ENCODE assay signal across 1 cellular context in genomic region chr4:147492761-147493160, GRCh38.
TF ChIP-seq lines count a peak whose summit lies in the region.

No MANE protein-coding gene starts in this region.

TF ChIP-seq in SK-N-SH, 30 proteins besides CTCF, POLR2A, EP300 and RAD21 (continued from another document):
- TF ChIP-seq REST (IDR thresholded peaks at IDR 0.05; ENCODE audit: low read depth, low read length): no peak
- TF ChIP-seq MEF2A (IDR thresholded peaks at IDR 0.05; ENCODE audit: borderline replicate concordance, low read depth): no peak
- TF ChIP-seq EZH2phosphoT487 (IDR thresholded peaks at IDR 0.05; ENCODE audit: borderline replicate concordance, low read depth): no peak
- TF ChIP-seq TAF1 (IDR thresholded peaks at IDR 0.05; ENCODE audit: borderline replicate concordance, low read depth, low read length): no peak
- TF ChIP-seq NRF1 (IDR thresholded peaks at IDR 0.05; ENCODE audit: low read depth, low read length): no peak
- TF ChIP-seq RCOR1 (IDR thresholded peaks at IDR 0.05; ENCODE audit: low read length): no peak
- TF ChIP-seq PBX3 (IDR thresholded peaks at IDR 0.05): no peak
- TF ChIP-seq GATA2 (CRISPR knock-in tag; IDR thresholded peaks at IDR 0.05): no peak
- TF ChIP-seq MXI1 (IDR thresholded peaks at IDR 0.05; ENCODE audit: low read depth, low read length): no peak
- no peak for TF ChIP-seq POLR2AphosphoS5 (IDR thresholded peaks at IDR 0.05; ENCODE audit: low read depth, low read length)
- no peak for TF ChIP-seq USF1 (IDR thresholded peaks at IDR 0.05; ENCODE audit: borderline replicate concordance, low read depth)
